8 cellular contexts compared by ENCODE assay signal in genomic region chr6:35259946-35260626, GRCh38.
DNase-seq lines count a peak whose midpoint lies in the region; ATAC-seq lines count a peak whose summit lies in the region.

No MANE protein-coding gene starts in this region.

- H3K4me3 ChIP-seq in muscle layer of colon (ENCODE audit: low read depth in 1 of 2, low read length in 2 of 2) = peak overlapping the region; percentile 53 to 97

- peak overlapping the region; percentile 71 for H3K27ac ChIP-seq in muscle layer of colon (ENCODE audit: low read depth, low read length)

- H3K36me3 ChIP-seq in muscle layer of colon (ENCODE audit: insufficient read depth, low read length) = no peaks in the 10 kb centered on the region

- peaks cover 7% of the 10 kb centered on the region for H3K4me1 ChIP-seq in muscle layer of colon (ENCODE audit: insufficient read depth, low read length)

- peak; percentile 27 for DNase-seq in NCI-H1694 (lab: John Stamatoyannopoulos, UW)
- no peak for DNase-seq in NCI-H1694 treated with DMSO at 0.1 percent for 48 hours (lab: John Stamatoyannopoulos, UW)
- peak; percentile 48 for DNase-seq in NCI-H526 treated with DMSO at 0.1 percent for 48 hours (lab: John Stamatoyannopoulos, UW)
- peak; percentile 32 for DNase-seq in activated CD8-positive, alpha-beta memory T cell treated with anti-CD3 and anti-CD28 coated beads, Interleukin-2, amount 50 U/mL, for 24 hours (ENCODE audit: extremely low read depth)
- DNase-seq in epidermal melanocyte (ENCODE audit: insufficient read length, low spot score) = peak; percentile 35
- peak; percentile 43 to 46 for DNase-seq in stimulated activated CD8-positive, alpha-beta memory T cell treated with anti-CD3 and anti-CD28 coated beads, Interleukin-7, amount 100 ng/mL, for 1 hour (ENCODE audit: low read depth in 2 of 2)

- no peaks in the 10 kb centered on the region for H3K9me3 ChIP-seq in muscle layer of colon (ENCODE audit: low read length)

- H3K9ac ChIP-seq in muscle layer of colon (ENCODE audit: low read length) = peak overlapping the region; percentile 71

- no peaks in the 10 kb centered on the region for H3K27me3 ChIP-seq in muscle layer of colon (ENCODE audit: control insufficient read depth in 1 of 2, insufficient read depth in 2 of 2, low read length in 2 of 2)

- peak; percentile 48 for ATAC-seq in HG02970 (IDR thresholded peaks at IDR 0.05; ENCODE audit: low FRiP score, unreplicated experiment)
